Comparison of ENCODE assay signal across 21 cellular contexts in genomic region chrX:19642517-19643109, GRCh38.
DNase-seq lines count a peak whose midpoint lies in the region; ATAC-seq and TF ChIP-seq lines count a peak whose summit lies in the region.
"Had no signal": no experiment of that assay in that cellular context is flagged by ENCODE, and none has a peak within 500 bp of the region (broad histone marks: within the 10 kb centered on the region; RNA-seq: fewer than 3 reads in every experiment).

No MANE protein-coding gene starts in this region.

- H3K36me3 ChIP-seq in KMS-11 (ENCODE audit: insufficient read depth) (no peaks in the 10 kb centered on the region), body of pancreas (replicated peaks in 1 of 2; ENCODE audit: insufficient read depth in 1 of 2, low read depth in 2 of 2) (no peaks in the 10 kb centered on the region)
- H3K36me3 ChIP-seq: gastroesophageal sphincter, transverse colon had no signal

- peak overlapping the region; percentile 18 for H3K4me2 ChIP-seq in KMS-11

- DNase-seq in activated T-cell treated with anti-CD3 and anti-CD28 coated beads, Interleukin-2, amount 50 U/mL, for 24 hours, result no peak
- no peak for DNase-seq in activated T-cell treated with anti-CD3 and anti-CD28 coated beads, Interleukin-2, amount 50 U/mL, for 1 hour
- DNase-seq in activated naive CD8-positive, alpha-beta T cell treated with anti-CD3 and anti-CD28 coated beads for 36 hours, result no peak
- no peak for DNase-seq in stimulated activated naive CD8-positive, alpha-beta T cell treated with anti-CD3 and anti-CD28 coated beads, Interleukin-15, Interleukin-2, amounts not matched to agents 100 U/mL and 50 U/mL, for 24 hours
- DNase-seq in hippocampal formation (lab: John Stamatoyannopoulos, UW) (no peak), body of pancreas (no peak), nephron progenitor cell (no peak)
- DNase-seq: activated CD8-positive, alpha-beta memory T cell treated with anti-CD3 and anti-CD28 coated beads, Interleukin-2, amount 50 U/mL, for 48 hours; amniotic stem cell; COR-L47; H9; left cardiac atrium; NCI-H1930; NCI-H345; nucleus accumbens; retina; SW 1271; transverse colon had no signal

- H3K4me3 Mint-ChIP-seq in activated T-cell treated with anti-CD3 and anti-CD28 coated beads, Interleukin-2, amount 50 U/mL, for 24 hours, result no peak overlapping the region
- no peak overlapping the region for H3K4me3 Mint-ChIP-seq in activated naive CD8-positive, alpha-beta T cell treated with anti-CD3 and anti-CD28 coated beads for 36 hours
- no peak overlapping the region for H3K4me3 Mint-ChIP-seq in nephron progenitor cell

- no peaks in the 10 kb centered on the region for H3K79me2 ChIP-seq in KMS-11 (ENCODE audit: insufficient read depth, low read depth)

- no peaks in the 10 kb centered on the region for H3K27me3 ChIP-seq in KMS-11 (ENCODE audit: insufficient read depth, low read depth)
- H3K27me3 ChIP-seq in body of pancreas, result no peaks in the 10 kb centered on the region
- H3K27me3 ChIP-seq: gastroesophageal sphincter, transverse colon had no signal

- peak overlapping the region; percentile 77 for H3K27ac Mint-ChIP-seq in activated T-cell treated with anti-CD3 and anti-CD28 coated beads, Interleukin-2, amount 50 U/mL, for 24 hours
- peak overlapping the region; percentile 54 for H3K27ac Mint-ChIP-seq in activated naive CD8-positive, alpha-beta T cell treated with anti-CD3 and anti-CD28 coated beads for 36 hours
- H3K27ac Mint-ChIP-seq in nephron progenitor cell, result no peak overlapping the region

- intact Hi-C loops in body of pancreas (cut with DNase I), result no loop called here

- H3K9me3 Mint-ChIP-seq in activated T-cell treated with anti-CD3 and anti-CD28 coated beads, Interleukin-2, amount 50 U/mL, for 24 hours, result no peaks in the 10 kb centered on the region
- no peaks in the 10 kb centered on the region for H3K9me3 Mint-ChIP-seq in activated naive CD8-positive, alpha-beta T cell treated with anti-CD3 and anti-CD28 coated beads for 36 hours
- peaks cover 28% of the 10 kb centered on the region for H3K9me3 Mint-ChIP-seq in nephron progenitor cell

- H3K4me1 ChIP-seq in KMS-11 (ENCODE audit: low read depth, poor library complexity, severe bottlenecking) (peaks cover 37% of the 10 kb centered on the region), body of pancreas (no peaks in the 10 kb centered on the region)
- H3K4me1 ChIP-seq: gastroesophageal sphincter, transverse colon had no signal

- H3K9me3 ChIP-seq in body of pancreas, result no peaks in the 10 kb centered on the region
- H3K9me3 ChIP-seq: gastroesophageal sphincter, transverse colon had no signal

- 80 to 100% methylated on average over 1 of the region's 1 CpG for WGBS in body of pancreas, 2 donors

- TF ChIP-seq CTCF in KMS-11 (conservative IDR thresholded peaks at IDR 0.05; ENCODE audit: low read depth, low read length) (no peak), body of pancreas (IDR thresholded peaks at IDR 0.05) (no peak), nephron progenitor cell (IDR thresholded peaks at IDR 0.05) (no peak)

- H3K27ac ChIP-seq in KMS-11, result peak overlapping the region; percentile 33; the same call in 1 of the 2 replicates
- no peak overlapping the region for H3K27ac ChIP-seq in body of pancreas
- H3K27ac ChIP-seq: gastroesophageal sphincter, transverse colon, VCaP had no signal

- ATAC-seq in stimulated activated naive CD8-positive, alpha-beta T cell treated with anti-CD3 and anti-CD28 coated beads, Interleukin-15, Interleukin-2, amounts not matched to agents 100 U/mL and 50 U/mL, for 24 hours, result peak; percentile 65
- ATAC-seq in body of pancreas, result no peak
- ATAC-seq: gastroesophageal sphincter, left cardiac atrium had no signal

- TF ChIP-seq POLR2A in body of pancreas (IDR thresholded peaks at IDR 0.05), result no peak

- H3K36me3 Mint-ChIP-seq in activated T-cell treated with anti-CD3 and anti-CD28 coated beads, Interleukin-2, amount 50 U/mL, for 24 hours (ENCODE audit: low read depth), result peaks cover 44% of the 10 kb centered on the region
- H3K36me3 Mint-ChIP-seq in activated naive CD8-positive, alpha-beta T cell treated with anti-CD3 and anti-CD28 coated beads for 36 hours, result peaks cover 10% of the 10 kb centered on the region
- no peaks in the 10 kb centered on the region for H3K36me3 Mint-ChIP-seq in nephron progenitor cell (ENCODE audit: low read depth)

- no peak overlapping the region for H2AFZ ChIP-seq in KMS-11 (ENCODE audit: low read depth)

- H3K4me1 Mint-ChIP-seq in activated T-cell treated with anti-CD3 and anti-CD28 coated beads, Interleukin-2, amount 50 U/mL, for 24 hours (ENCODE audit: low read depth), result peaks cover 36% of the 10 kb centered on the region
- peaks cover 16% of the 10 kb centered on the region for H3K4me1 Mint-ChIP-seq in activated naive CD8-positive, alpha-beta T cell treated with anti-CD3 and anti-CD28 coated beads for 36 hours
- H3K4me1 Mint-ChIP-seq in nephron progenitor cell, result no peaks in the 10 kb centered on the region

- H3K4me3 ChIP-seq in KMS-11 (IDR thresholded peaks at IDR 0.05; ENCODE audit: insufficient read depth, low read depth, low read length), result no peak overlapping the region
- no peak overlapping the region for H3K4me3 ChIP-seq in body of pancreas
- H3K4me3 ChIP-seq: gastroesophageal sphincter, transverse colon had no signal

- no peaks in the 10 kb centered on the region for H4K20me1 ChIP-seq in KMS-11 (ENCODE audit: insufficient read depth)

- no peak overlapping the region for H3K9ac ChIP-seq in KMS-11

- H3K27me3 Mint-ChIP-seq in activated T-cell treated with anti-CD3 and anti-CD28 coated beads, Interleukin-2, amount 50 U/mL, for 24 hours, result peaks cover 7% of the 10 kb centered on the region
- no peaks in the 10 kb centered on the region for H3K27me3 Mint-ChIP-seq in activated naive CD8-positive, alpha-beta T cell treated with anti-CD3 and anti-CD28 coated beads for 36 hours
- H3K27me3 Mint-ChIP-seq in nephron progenitor cell (ENCODE audit: low read depth, poor library complexity), result no peaks in the 10 kb centered on the region
